Comparison of ENCODE assay signal across 2 cellular contexts in the genomic region with DNA sequence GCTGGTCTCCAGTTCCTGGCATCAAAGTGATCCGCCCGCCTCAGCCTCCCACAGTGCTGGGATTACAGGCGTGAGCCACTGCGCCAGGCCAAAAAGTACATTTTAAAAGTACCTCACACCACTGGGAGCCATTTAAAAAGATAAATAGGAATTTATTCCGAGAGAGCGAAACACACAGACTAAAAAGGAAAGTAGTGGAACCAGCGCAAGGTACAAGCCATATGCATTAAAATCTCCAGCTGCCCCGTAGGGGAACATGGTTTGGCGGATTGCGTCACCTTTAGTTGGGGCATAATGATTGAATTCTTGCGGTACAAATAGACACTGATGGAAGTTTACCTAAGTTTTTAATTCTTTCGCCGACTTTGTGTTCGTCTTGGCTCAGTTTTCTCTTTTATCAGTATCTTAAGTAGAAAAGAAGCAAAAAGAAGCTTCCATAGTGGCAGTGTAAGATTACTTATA.
TF ChIP-seq lines count a peak whose summit lies in the region.

No MANE protein-coding gene starts in this region.

TF ChIP-seq in SK-N-SH, 30 proteins besides CTCF, POLR2A, EP300 and RAD21 (continued from another document):
- no peak for TF ChIP-seq MXI1 (IDR thresholded peaks at IDR 0.05; ENCODE audit: low read depth, low read length)
- TF ChIP-seq JUND (IDR thresholded peaks at IDR 0.05) = no peak
- TF ChIP-seq, protein P1, sequence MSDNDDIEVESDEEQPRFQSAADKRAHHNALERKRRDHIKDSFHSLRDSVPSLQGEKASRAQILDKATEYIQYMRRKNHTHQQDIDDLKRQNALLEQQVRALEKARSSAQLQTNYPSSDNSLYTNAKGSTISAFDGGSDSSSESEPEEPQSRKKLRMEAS (IDR thresholded peaks at IDR 0.05; ENCODE audit: low read depth) = no peak
- no peak for TF ChIP-seq SIN3A (IDR thresholded peaks at IDR 0.05; ENCODE audit: borderline replicate concordance, low read depth, low read length)
- TF ChIP-seq TAF1 (IDR thresholded peaks at IDR 0.05; ENCODE audit: borderline replicate concordance, low read depth, low read length) = no peak
- no peak for TF ChIP-seq FOSL2 (IDR thresholded peaks at IDR 0.05; ENCODE audit: borderline replicate concordance, low read depth)
- TF ChIP-seq TEAD4 (IDR thresholded peaks at IDR 0.05; ENCODE audit: borderline replicate concordance, insufficient read depth) = no peak
- TF ChIP-seq SMC3 (IDR thresholded peaks at IDR 0.05; ENCODE audit: low read depth, low read length) = no peak
- TF ChIP-seq RFX5 (IDR thresholded peaks at IDR 0.05; ENCODE audit: low read length) = no peak
- TF ChIP-seq GATA2 (CRISPR knock-in tag; IDR thresholded peaks at IDR 0.05) = no peak
- no peak for TF ChIP-seq EZH2phosphoT487 (IDR thresholded peaks at IDR 0.05; ENCODE audit: borderline replicate concordance, low read depth)
- TF ChIP-seq FOXM1 (IDR thresholded peaks at IDR 0.05; ENCODE audit: low read depth) = no peak
- TF ChIP-seq MEF2A (IDR thresholded peaks at IDR 0.05; ENCODE audit: borderline replicate concordance, low read depth) = no peak
- TF ChIP-seq FOXJ3 (CRISPR knock-in tag; IDR thresholded peaks at IDR 0.05) = no peak

TF ChIP-seq in SK-N-SH treated with all-trans-retinoic acid at 6 μM for 48 hours, 23 proteins besides CTCF, POLR2A, EP300 and RAD21 (continued from another document):
- TF ChIP-seq, protein P2, sequence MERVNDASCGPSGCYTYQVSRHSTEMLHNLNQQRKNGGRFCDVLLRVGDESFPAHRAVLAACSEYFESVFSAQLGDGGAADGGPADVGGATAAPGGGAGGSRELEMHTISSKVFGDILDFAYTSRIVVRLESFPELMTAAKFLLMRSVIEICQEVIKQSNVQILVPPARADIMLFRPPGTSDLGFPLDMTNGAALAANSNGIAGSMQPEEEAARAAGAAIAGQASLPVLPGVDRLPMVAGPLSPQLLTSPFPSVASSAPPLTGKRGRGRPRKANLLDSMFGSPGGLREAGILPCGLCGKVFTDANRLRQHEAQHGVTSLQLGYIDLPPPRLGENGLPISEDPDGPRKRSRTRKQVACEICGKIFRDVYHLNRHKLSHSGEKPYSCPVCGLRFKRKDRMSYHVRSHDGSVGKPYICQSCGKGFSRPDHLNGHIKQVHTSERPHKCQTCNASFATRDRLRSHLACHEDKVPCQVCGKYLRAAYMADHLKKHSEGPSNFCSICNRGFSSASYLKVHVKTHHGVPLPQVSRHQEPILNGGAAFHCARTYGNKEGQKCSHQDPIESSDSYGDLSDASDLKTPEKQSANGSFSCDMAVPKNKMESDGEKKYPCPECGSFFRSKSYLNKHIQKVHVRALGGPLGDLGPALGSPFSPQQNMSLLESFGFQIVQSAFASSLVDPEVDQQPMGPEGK (CRISPR knock-in tag; IDR thresholded peaks at IDR 0.05; ENCODE audit: borderline replicate concordance) = no peak
- TF ChIP-seq OSR1 (CRISPR knock-in tag; IDR thresholded peaks at IDR 0.05) (no peak), ZNF565 (CRISPR knock-in tag; conservative IDR thresholded peaks at IDR 0.05; ENCODE audit: low read depth) (no peak), ESRRG (CRISPR knock-in tag; IDR thresholded peaks at IDR 0.05) (no peak)
- TF ChIP-seq, protein P3, sequence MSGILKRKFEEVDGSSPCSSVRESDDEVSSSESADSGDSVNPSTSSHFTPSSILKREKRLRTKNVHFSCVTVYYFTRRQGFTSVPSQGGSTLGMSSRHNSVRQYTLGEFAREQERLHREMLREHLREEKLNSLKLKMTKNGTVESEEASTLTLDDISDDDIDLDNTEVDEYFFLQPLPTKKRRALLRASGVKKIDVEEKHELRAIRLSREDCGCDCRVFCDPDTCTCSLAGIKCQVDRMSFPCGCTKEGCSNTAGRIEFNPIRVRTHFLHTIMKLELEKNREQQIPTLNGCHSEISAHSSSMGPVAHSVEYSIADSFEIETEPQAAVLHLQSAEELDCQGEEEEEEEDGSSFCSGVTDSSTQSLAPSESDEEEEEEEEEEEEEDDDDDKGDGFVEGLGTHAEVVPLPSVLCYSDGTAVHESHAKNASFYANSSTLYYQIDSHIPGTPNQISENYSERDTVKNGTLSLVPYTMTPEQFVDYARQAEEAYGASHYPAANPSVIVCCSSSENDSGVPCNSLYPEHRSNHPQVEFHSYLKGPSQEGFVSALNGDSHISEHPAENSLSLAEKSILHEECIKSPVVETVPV (CRISPR knock-in tag; IDR thresholded peaks at IDR 0.05) = no peak
- TF ChIP-seq, protein P4, sequence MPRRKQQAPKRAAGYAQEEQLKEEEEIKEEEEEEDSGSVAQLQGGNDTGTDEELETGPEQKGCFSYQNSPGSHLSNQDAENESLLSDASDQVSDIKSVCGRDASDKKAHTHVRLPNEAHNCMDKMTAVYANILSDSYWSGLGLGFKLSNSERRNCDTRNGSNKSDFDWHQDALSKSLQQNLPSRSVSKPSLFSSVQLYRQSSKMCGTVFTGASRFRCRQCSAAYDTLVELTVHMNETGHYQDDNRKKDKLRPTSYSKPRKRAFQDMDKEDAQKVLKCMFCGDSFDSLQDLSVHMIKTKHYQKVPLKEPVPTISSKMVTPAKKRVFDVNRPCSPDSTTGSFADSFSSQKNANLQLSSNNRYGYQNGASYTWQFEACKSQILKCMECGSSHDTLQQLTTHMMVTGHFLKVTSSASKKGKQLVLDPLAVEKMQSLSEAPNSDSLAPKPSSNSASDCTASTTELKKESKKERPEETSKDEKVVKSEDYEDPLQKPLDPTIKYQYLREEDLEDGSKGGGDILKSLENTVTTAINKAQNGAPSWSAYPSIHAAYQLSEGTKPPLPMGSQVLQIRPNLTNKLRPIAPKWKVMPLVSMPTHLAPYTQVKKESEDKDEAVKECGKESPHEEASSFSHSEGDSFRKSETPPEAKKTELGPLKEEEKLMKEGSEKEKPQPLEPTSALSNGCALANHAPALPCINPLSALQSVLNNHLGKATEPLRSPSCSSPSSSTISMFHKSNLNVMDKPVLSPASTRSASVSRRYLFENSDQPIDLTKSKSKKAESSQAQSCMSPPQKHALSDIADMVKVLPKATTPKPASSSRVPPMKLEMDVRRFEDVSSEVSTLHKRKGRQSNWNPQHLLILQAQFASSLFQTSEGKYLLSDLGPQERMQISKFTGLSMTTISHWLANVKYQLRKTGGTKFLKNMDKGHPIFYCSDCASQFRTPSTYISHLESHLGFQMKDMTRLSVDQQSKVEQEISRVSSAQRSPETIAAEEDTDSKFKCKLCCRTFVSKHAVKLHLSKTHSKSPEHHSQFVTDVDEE (CRISPR knock-in tag; IDR thresholded peaks at IDR 0.05) = no peak
- TF ChIP-seq, protein P5, sequence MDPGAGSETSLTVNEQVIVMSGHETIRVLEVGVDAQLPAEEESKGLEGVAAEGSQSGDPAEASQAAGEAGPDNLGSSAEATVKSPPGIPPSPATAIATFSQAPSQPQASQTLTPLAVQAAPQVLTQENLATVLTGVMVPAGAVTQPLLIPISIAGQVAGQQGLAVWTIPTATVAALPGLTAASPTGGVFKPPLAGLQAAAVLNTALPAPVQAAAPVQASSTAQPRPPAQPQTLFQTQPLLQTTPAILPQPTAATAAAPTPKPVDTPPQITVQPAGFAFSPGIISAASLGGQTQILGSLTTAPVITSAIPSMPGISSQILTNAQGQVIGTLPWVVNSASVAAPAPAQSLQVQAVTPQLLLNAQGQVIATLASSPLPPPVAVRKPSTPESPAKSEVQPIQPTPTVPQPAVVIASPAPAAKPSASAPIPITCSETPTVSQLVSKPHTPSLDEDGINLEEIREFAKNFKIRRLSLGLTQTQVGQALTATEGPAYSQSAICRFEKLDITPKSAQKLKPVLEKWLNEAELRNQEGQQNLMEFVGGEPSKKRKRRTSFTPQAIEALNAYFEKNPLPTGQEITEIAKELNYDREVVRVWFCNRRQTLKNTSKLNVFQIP (CRISPR knock-in tag; IDR thresholded peaks at IDR 0.05; ENCODE audit: borderline replicate concordance, low read depth) = no peak
